In the genomic region with DNA sequence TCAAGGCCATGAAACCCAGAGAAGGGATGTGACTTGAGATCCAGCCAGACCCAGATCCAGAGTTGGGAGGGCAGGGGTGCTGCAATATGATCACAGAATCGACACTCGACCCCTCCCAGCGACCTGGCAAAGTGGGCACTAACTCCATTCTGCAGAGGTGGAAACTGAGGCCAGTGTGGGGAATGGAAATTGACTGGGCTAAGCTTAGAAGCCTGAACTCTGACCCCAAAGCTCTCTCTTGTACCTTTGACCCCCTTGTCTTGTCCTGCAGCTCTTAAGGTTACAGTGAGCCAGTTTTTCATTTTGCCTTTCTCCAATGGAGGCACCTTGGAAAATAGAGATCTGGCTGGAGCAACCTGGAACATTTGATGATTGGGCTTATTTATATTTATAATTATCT, we compare ENCODE assay signal across 23 cellular contexts. TPM values are rescaled to one million over a fixed set of nuclear protein-coding genes. Genes with fewer than 3 reads are reported as not detected.
DNase-seq lines count a peak whose midpoint lies in the region; ATAC-seq, FAIRE-seq and TF ChIP-seq lines count a peak whose summit lies in the region.
"Had no signal": no experiment of that assay in that cellular context is flagged by ENCODE, and none has a peak within 500 bp of the region (broad histone marks: within the 10 kb centered on the region; RNA-seq: fewer than 3 reads in every experiment).

No MANE protein-coding gene starts in this region.

- H3K36me3 ChIP-seq in OCI-LY3 (replicated peaks; ENCODE audit: low read depth, low read length) (no peaks in the 10 kb centered on the region), mammary epithelial cell (ENCODE audit: insufficient read depth, low read length) (no peaks in the 10 kb centered on the region), keratinocyte (ENCODE audit: control insufficient read depth in 2 of 2, extremely low read depth in 1 of 2, insufficient read depth in 2 of 2, low read length in 2 of 2) (no peaks in the 10 kb centered on the region), small intestine (ENCODE audit: control insufficient read depth in 2 of 2, insufficient read depth in 2 of 2, low read length in 2 of 2) (no peaks in the 10 kb centered on the region)
- H3K36me3 ChIP-seq: HAP-1, Peyer's patch had no signal

- DNase-seq in mammary epithelial cell (no peak), keratinocyte (ENCODE audit: low read depth, low spot score) (no peak), small intestine (peak; percentile 52), cerebellar nuclear complex (lab: John Stamatoyannopoulos, UW) (no peak), caudate nucleus (lab: John Stamatoyannopoulos, UW) (no peak), iPS-NIHi7 (ENCODE audit: extremely low spot score) (no peak)
- DNase-seq in effector memory CD8-positive, alpha-beta T cell = no peak
- DNase-seq: AML-193; Caco-2; CD4-positive, CD25-positive, alpha-beta regulatory T cell; EL; NCI-H1048; NCI-H1436 treated with DMSO at 0.1 percent for 48 hours; NCI-H2029 treated with DMSO at 0.1 percent for 48 hours; NCI-H774; SHP77 treated with DMSO at 0.1 percent for 48 hours had no signal

- H3K9me3 ChIP-seq in OCI-LY3 (ENCODE audit: insufficient read depth, low read length) = no peaks in the 10 kb centered on the region
- H3K9me3 ChIP-seq in mammary epithelial cell (replicated peaks; ENCODE audit: insufficient read depth, low read length) = no peaks in the 10 kb centered on the region
- no peaks in the 10 kb centered on the region for H3K9me3 ChIP-seq in keratinocyte (ENCODE audit: control insufficient read depth, low read depth, low read length)
- H3K9me3 ChIP-seq in small intestine (ENCODE audit: control insufficient read depth, low read depth) = no peaks in the 10 kb centered on the region
- H3K9me3 ChIP-seq: Caco-2, HAP-1, Peyer's patch had no signal

- H3K36me3 Mint-ChIP-seq in effector memory CD8-positive, alpha-beta T cell (ENCODE audit: insufficient read depth) = no peaks in the 10 kb centered on the region
- H3K36me3 Mint-ChIP-seq: CD4-positive, CD25-positive, alpha-beta regulatory T cell had no signal

- FAIRE-seq in keratinocyte (lab: Jason Lieb, UNC) = no peak
- no peak for FAIRE-seq in small intestine (lab: Jason Lieb, UNC)
- FAIRE-seq: GM19239 had no signal

- H3K4me1 ChIP-seq in OCI-LY3 (ENCODE audit: low read length) = peaks cover 30% of the 10 kb centered on the region
- peaks cover 27% of the 10 kb centered on the region for H3K4me1 ChIP-seq in mammary epithelial cell (ENCODE audit: insufficient read depth, low read length)
- peaks cover 35% of the 10 kb centered on the region for H3K4me1 ChIP-seq in keratinocyte (ENCODE audit: control insufficient read depth, extremely low read depth, insufficient read depth, low read length)
- peaks cover 3 to 4% of the 10 kb centered on the region in 2 donors for H3K4me1 ChIP-seq in small intestine (ENCODE audit: control insufficient read depth in 2 of 2, insufficient read depth in 1 of 2, low read depth in 1 of 2, low read length in 1 of 2)
- H3K4me1 ChIP-seq: Caco-2, HAP-1, Peyer's patch had no signal

- in situ Hi-C loops in mammary epithelial cell (cut with MboI; ENCODE audit: low sequenced_read_pairs in 2 of 2) = no loop called here

- dilution Hi-C loops in mammary epithelial cell (cut with HindIII; ENCODE audit: low sequenced_read_pairs) = loop anchor here (5.0 kb wide), 1 partner anchor 42 kb away; no protein-coding TSS in a partner anchor
- dilution Hi-C loops in keratinocyte (cut with MboI; ENCODE audit: extremely low pct_ligation_motif_present, low sequenced_read_pairs) = no loop called here

- H3K9ac ChIP-seq in OCI-LY3 (ENCODE audit: low read length) (no peak overlapping the region), mammary epithelial cell (ENCODE audit: insufficient read depth, low read length) (peak overlapping the region; percentile 47), keratinocyte (ENCODE audit: control insufficient read depth, extremely low read depth, insufficient read depth, low read length) (peak overlapping the region; percentile 52)
- H3K9ac ChIP-seq: KMS-11 had no signal

- 100% methylated on average over 3 of the region's 3 CpGs for WGBS in mammary epithelial cell (ENCODE audit: low coverage, missing lambda C conversion rate)
- 76 to 88% (median 79%) methylated on average over 3 of the region's 3 CpGs for WGBS in small intestine, 3 donors

- intact Hi-C loops in mammary epithelial cell (cut with micrococcal nuclease) = no loop called here

- H3K79me2 ChIP-seq in OCI-LY3 (ENCODE audit: low read length) (no peaks in the 10 kb centered on the region), mammary epithelial cell (ENCODE audit: insufficient read depth, low read length) (no peaks in the 10 kb centered on the region), keratinocyte (ENCODE audit: control insufficient read depth, insufficient read depth, low read length) (no peaks in the 10 kb centered on the region)

- BruUV-seq in mammary epithelial cell (replicated peaks; lab: Mats Ljungman, UMichigan) = TSS peak; percentile 67

- H3K27ac Mint-ChIP-seq in effector memory CD8-positive, alpha-beta T cell = peak overlapping the region in 1 of 2 donors; percentile 68

- H3K9me1 ChIP-seq in keratinocyte (ENCODE audit: control insufficient read depth, extremely low read depth, insufficient read depth, low read length) = no peaks in the 10 kb centered on the region

- H2AFZ ChIP-seq in OCI-LY3 (ENCODE audit: low read depth, low read length) (0 out of 2 replicates have a peak overlapping the region, but pooled peaks have one; percentile 40), mammary epithelial cell (ENCODE audit: low read depth, low read length) (no peak overlapping the region), keratinocyte (ENCODE audit: control insufficient read depth, low read length) (no peak overlapping the region)

- H3K4me2 ChIP-seq in OCI-LY3 (ENCODE audit: low read length) (no peak overlapping the region), mammary epithelial cell (ENCODE audit: insufficient read depth, low read depth, low read length) (peak overlapping the region; percentile 56), keratinocyte (ENCODE audit: control insufficient read depth, extremely low read depth, insufficient read depth, low read depth, low read length) (peak overlapping the region; percentile 34)
- H3K4me2 ChIP-seq: KMS-11 had no signal

- no peak overlapping the region for H3K4me3 Mint-ChIP-seq in effector memory CD8-positive, alpha-beta T cell
- H3K4me3 Mint-ChIP-seq: CD4-positive, CD25-positive, alpha-beta regulatory T cell had no signal

- H3K4me1 Mint-ChIP-seq in effector memory CD8-positive, alpha-beta T cell (ENCODE audit: low read depth in 2 of 2) = no peaks in the 10 kb centered on the region
- H3K4me1 Mint-ChIP-seq: CD4-positive, CD25-positive, alpha-beta regulatory T cell had no signal

- H3K4me3 ChIP-seq in OCI-LY3 (ENCODE audit: low read length) (no peak overlapping the region), mammary epithelial cell (replicated peaks in 1 of 3; ENCODE audit: insufficient read depth in 1 of 3, low read depth in 2 of 3, low read length in 3 of 3) (no peak overlapping the region), keratinocyte (ENCODE audit: control insufficient read depth in 2 of 3, extremely low read depth in 1 of 3, insufficient read depth in 2 of 3, low read depth in 1 of 3, low read length in 3 of 3) (no peak overlapping the region), small intestine (ENCODE audit: low read depth in 1 of 2, low read length in 2 of 2) (no peak overlapping the region)
- H3K4me3 ChIP-seq: HAP-1 had no signal

- ATAC-seq in effector memory CD8-positive, alpha-beta T cell (replicated peaks) = no peak
- ATAC-seq: SK-N-SH treated with all-trans-retinoic acid at 6 μM for 48 hours had no signal

- no peak overlapping the region for H3K27ac ChIP-seq in OCI-LY3 (ENCODE audit: low read length)
- peak overlapping the region; percentile 39 for H3K27ac ChIP-seq in mammary epithelial cell (ENCODE audit: insufficient read depth, low read depth, low read length)
- peak overlapping the region; percentile 69 for H3K27ac ChIP-seq in keratinocyte (ENCODE audit: control insufficient read depth, insufficient read depth, low read length)
- peak overlapping the region; percentile 15 to 59 for H3K27ac ChIP-seq in small intestine (ENCODE audit: low read depth in 1 of 2, low read length in 1 of 2)
- H3K27ac ChIP-seq in caudate nucleus (ENCODE audit: low read depth, low read length) = no peak overlapping the region
- H3K27ac ChIP-seq: HL-60, KMS-11 had no signal

- CTCF ChIA-PET in mammary epithelial cell (lab: Charles Lee; ENCODE audit: low non-redundant PET) = no interaction called here

- H3K27me3 Mint-ChIP-seq in effector memory CD8-positive, alpha-beta T cell = no peaks in the 10 kb centered on the region

- TF ChIP-seq CTCF in OCI-LY3 (IDR thresholded peaks at IDR 0.05; ENCODE audit: low read depth, low read length) (no peak), mammary epithelial cell (conservative IDR thresholded peaks at IDR 0.05 in 1 of 2, IDR thresholded peaks at IDR 0.05 in 1 of 2; ENCODE audit: extremely low read depth in 1 of 2, insufficient read depth in 1 of 2, low read depth in 1 of 2, low read length in 2 of 2) (no peak), keratinocyte (optimal IDR thresholded peaks at IDR 0.05 in 1 of 3, IDR thresholded peaks at IDR 0.05 in 1 of 3, conservative IDR thresholded peaks at IDR 0.05 in 1 of 3; ENCODE audit: extremely low read depth in 1 of 3, insufficient read depth in 2 of 3, low read length in 3 of 3) (no peak)

- H4K20me1 ChIP-seq in OCI-LY3 (ENCODE audit: insufficient read depth, low read length) (no peaks in the 10 kb centered on the region), mammary epithelial cell (ENCODE audit: insufficient read depth, low read length) (no peaks in the 10 kb centered on the region), keratinocyte (ENCODE audit: control insufficient read depth, extremely low read depth, insufficient read depth, low read length) (no peaks in the 10 kb centered on the region)

- H3K27me3 ChIP-seq in OCI-LY3 (ENCODE audit: low read depth, low read length) (no peaks in the 10 kb centered on the region), mammary epithelial cell (ENCODE audit: insufficient read depth, low read length) (no peaks in the 10 kb centered on the region), keratinocyte (ENCODE audit: control insufficient read depth, extremely low read depth, insufficient read depth, low read length) (no peaks in the 10 kb centered on the region), small intestine (ENCODE audit: control insufficient read depth in 2 of 2, insufficient read depth in 2 of 2, low read length in 2 of 2) (no peaks in the 10 kb centered on the region)
- H3K27me3 ChIP-seq: Peyer's patch had no signal

- H3K9me3 Mint-ChIP-seq in effector memory CD8-positive, alpha-beta T cell = no peaks in the 10 kb centered on the region

RNA-seq across cellular contexts. Expression of a gene that starts 14.5 kb away (rescaled TPM):
- 10 to 100 TPM; 58.8 to 98.6 TPM for total RNA-seq in mammary epithelial cell
- 111 TPM for polyA plus RNA-seq in mammary epithelial cell
- polyA minus RNA-seq in mammary epithelial cell = 158 TPM
- polyA plus RNA-seq in keratinocyte = 89.5 to 105 TPM (median 93.4 TPM) in 3 replicates
- 25.2 TPM for polyA plus RNA-seq in keratinocyte (2011; ENCODE audit: low read depth)
- polyA plus RNA-seq in keratinocyte (2011; cell fraction: cytosol; rRNA removed) = 92.4 and 115 TPM in 2 replicates
- 48.2 and 60.3 TPM in 2 replicates for polyA plus RNA-seq in keratinocyte (2011; cell fraction: nucleus; rRNA removed)
- polyA plus RNA-seq in keratinocyte (2012; ENCODE audit: low replicate concordance) = 51.3 and 98.7 TPM in 2 replicates
- polyA minus RNA-seq in keratinocyte = 162 to 220 TPM (median 183 TPM) in 3 replicates
- 102 TPM for polyA minus RNA-seq in keratinocyte (2011; cell fraction: cytosol; rRNA and poly(A)+ RNA removed)
- 34.2 and 59.5 TPM in 2 replicates for polyA minus RNA-seq in keratinocyte (2011; cell fraction: nucleus; rRNA and poly(A)+ RNA removed)
- 100 to 1,000 TPM in 1 of 3 donors, 10 to 100 TPM in 2; 58.1 to 127 (median 64.2) TPM for polyA plus RNA-seq in small intestine

RNA-seq across cellular contexts. Expression of a gene that starts 48.6 kb away (rescaled TPM):
- total RNA-seq in mammary epithelial cell = 10 to 100 TPM; 20.7 to 28.8 TPM
- polyA plus RNA-seq in mammary epithelial cell = 19.1 TPM
- polyA minus RNA-seq in mammary epithelial cell = 22.7 TPM
- polyA plus RNA-seq in keratinocyte = 10.4 to 303 TPM (median 174 TPM) in 3 replicates
- 68.7 TPM for polyA plus RNA-seq in keratinocyte (2011; ENCODE audit: low read depth)
- 98.5 and 108 TPM in 2 replicates for polyA plus RNA-seq in keratinocyte (2011; cell fraction: cytosol; rRNA removed)
- polyA plus RNA-seq in keratinocyte (2011; cell fraction: nucleus; rRNA removed) = 553 and 700 TPM in 2 replicates
- polyA plus RNA-seq in keratinocyte (2012; ENCODE audit: low replicate concordance) = 7.0 and 200 TPM in 2 replicates
- polyA minus RNA-seq in keratinocyte = 17.6 to 194 TPM (median 125 TPM) in 3 replicates
- polyA minus RNA-seq in keratinocyte (2011; cell fraction: cytosol; rRNA and poly(A)+ RNA removed) = 131 TPM
- polyA minus RNA-seq in keratinocyte (2011; cell fraction: nucleus; rRNA and poly(A)+ RNA removed) = 374 and 410 TPM in 2 replicates
- 100 to 1,000 TPM in 1 of 3 donors, 10 to 100 TPM in 2; 64.4 to 216 (median 65.4) TPM for polyA plus RNA-seq in small intestine

Comparison
In these comparisons a context has a peak if more than half of its experiments do, and no peak if none do; other contexts are left out.
1. H3K27ac ChIP-seq: peak in mammary epithelial cell (single experiment), keratinocyte (single experiment) and small intestine (2 of 2); none in OCI-LY3 (single experiment) and caudate nucleus (single experiment).